ENCODE assay signal across 1 cellular context in genomic region chr14:64861916-64862315, GRCh38.
TF ChIP-seq lines count a peak whose summit lies in the region.

No MANE protein-coding gene starts in this region.

TF ChIP-seq in GM23338, 12 proteins besides CTCF, POLR2A, EP300 and RAD21 (continued from another document):
- TF ChIP-seq ETS1 (IDR thresholded peaks at IDR 0.05): no peak
- TF ChIP-seq EZH2phosphoT487 (IDR thresholded peaks at IDR 0.05; ENCODE audit: unreplicated experiment): no peak
- TF ChIP-seq EZH2 (IDR thresholded peaks at IDR 0.05; ENCODE audit: low read depth, unreplicated experiment): no peak
- TF ChIP-seq REST (IDR thresholded peaks at IDR 0.05; ENCODE audit: unreplicated experiment): no peak
